ENCODE assay signal across 1 cellular context in genomic region chr12:123543541-123543940, GRCh38.
TF ChIP-seq lines count a peak whose summit lies in the region.

No MANE protein-coding gene starts in this region.

TF ChIP-seq in IMR-90, 13 proteins besides CTCF, POLR2A, EP300 and RAD21:
- no peak for TF ChIP-seq MAFK (IDR thresholded peaks at IDR 0.05; ENCODE audit: low read depth, low read length)
- TF ChIP-seq CEBPB (IDR thresholded peaks at IDR 0.05; ENCODE audit: low read depth, low read length) = no peak
- no peak for TF ChIP-seq SMC3 (IDR thresholded peaks at IDR 0.05; ENCODE audit: low read depth, low read length)
- TF ChIP-seq FOS (IDR thresholded peaks at IDR 0.05; ENCODE audit: low read depth, low read length) = no peak
- TF ChIP-seq RCOR1 (IDR thresholded peaks at IDR 0.05; ENCODE audit: insufficient replicate concordance, low read length) = no peak
- TF ChIP-seq, protein P1, sequence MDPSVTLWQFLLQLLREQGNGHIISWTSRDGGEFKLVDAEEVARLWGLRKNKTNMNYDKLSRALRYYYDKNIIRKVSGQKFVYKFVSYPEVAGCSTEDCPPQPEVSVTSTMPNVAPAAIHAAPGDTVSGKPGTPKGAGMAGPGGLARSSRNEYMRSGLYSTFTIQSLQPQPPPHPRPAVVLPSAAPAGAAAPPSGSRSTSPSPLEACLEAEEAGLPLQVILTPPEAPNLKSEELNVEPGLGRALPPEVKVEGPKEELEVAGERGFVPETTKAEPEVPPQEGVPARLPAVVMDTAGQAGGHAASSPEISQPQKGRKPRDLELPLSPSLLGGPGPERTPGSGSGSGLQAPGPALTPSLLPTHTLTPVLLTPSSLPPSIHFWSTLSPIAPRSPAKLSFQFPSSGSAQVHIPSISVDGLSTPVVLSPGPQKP (IDR thresholded peaks at IDR 0.05; ENCODE audit: borderline replicate concordance, low read depth, low read length) = no peak
- no peak for TF ChIP-seq MAZ (IDR thresholded peaks at IDR 0.05; ENCODE audit: borderline replicate concordance, low read depth, low read length)
- TF ChIP-seq MXI1 (IDR thresholded peaks at IDR 0.05; ENCODE audit: borderline replicate concordance, low read depth, low read length) = no peak
- no peak for TF ChIP-seq BHLHE40 (IDR thresholded peaks at IDR 0.05; ENCODE audit: low read depth, low read length)
- TF ChIP-seq USF2 (IDR thresholded peaks at IDR 0.05; ENCODE audit: low read depth, low read length) = no peak
- no peak for TF ChIP-seq NFE2L2 (IDR thresholded peaks at IDR 0.05; ENCODE audit: low read depth, low read length)
- no peak for TF ChIP-seq CHD1 (IDR thresholded peaks at IDR 0.05; ENCODE audit: low read depth, low read length)
- TF ChIP-seq RFX5 (IDR thresholded peaks at IDR 0.05; ENCODE audit: low read depth, low read length) = no peak
TF ChIP-seq in IMR-90: peak in this region for 0.
